ENCODE assay signal across 9 cellular contexts in genomic region chr11:67632175-67632981, GRCh38. TPM values are rescaled to one million over a fixed set of nuclear protein-coding genes. Genes with fewer than 3 reads are reported as not detected.
DNase-seq lines count a peak whose midpoint lies in the region; TF ChIP-seq lines count a peak whose summit lies in the region.
"Had no signal": no experiment of that assay in that cellular context is flagged by ENCODE, and none has a peak within 500 bp of the region (broad histone marks: within the 10 kb centered on the region; RNA-seq: fewer than 3 reads in every experiment).

No MANE protein-coding gene starts in this region.

- H3K27me3 Mint-ChIP-seq in activated CD4-positive, alpha-beta memory T cell treated with anti-CD3 and anti-CD28 coated beads, Interleukin-2, amount 10 ng/mL, durations not matched to agents 7 days and 5 days = no peaks in the 10 kb centered on the region

- H3K9me3 ChIP-seq in muscle layer of duodenum (ENCODE audit: control insufficient read depth in 1 of 2, low read length in 2 of 2) (no peaks in the 10 kb centered on the region), testis (no peaks in the 10 kb centered on the region)
- H3K9me3 ChIP-seq: neutrophil had no signal

- POLR2A ChIA-PET in activated CD4-positive, alpha-beta memory T cell treated with anti-CD3 and anti-CD28 coated beads, Interleukin-2, amount 10 ng/mL, durations not matched to agents 7 days and 5 days (lab: Charles Lee) = interaction anchor here (0.6 to 5.6 kb wide), 2 partner anchors 14 to 19 kb away, joined by 3 to 38 read pairs; no protein-coding TSS in a partner anchor

- H3K4me1 ChIP-seq in muscle layer of duodenum (ENCODE audit: control insufficient read depth in 1 of 2, insufficient read depth in 2 of 2, low read length in 2 of 2) (peaks cover 6 to 8% of the 10 kb centered on the region in 2 donors), testis (peaks cover 5% of the 10 kb centered on the region)

- no peaks in the 10 kb centered on the region for H3K36me3 Mint-ChIP-seq in activated CD4-positive, alpha-beta memory T cell treated with anti-CD3 and anti-CD28 coated beads, Interleukin-2, amount 10 ng/mL, durations not matched to agents 7 days and 5 days (ENCODE audit: low read depth)

- no peak for TF ChIP-seq CTCF in testis (IDR thresholded peaks at IDR 0.05)

- peak overlapping the region; percentile 39 for H3K4me3 Mint-ChIP-seq in activated CD4-positive, alpha-beta memory T cell treated with anti-CD3 and anti-CD28 coated beads, Interleukin-2, amount 10 ng/mL, durations not matched to agents 7 days and 5 days

- intact Hi-C loops in testis (cut with DNase I; ENCODE audit: low total_unique reads) = no loop called here

- H3K4me3 ChIP-seq in muscle layer of duodenum (ENCODE audit: low read depth in 1 of 2, low read length in 2 of 2) (no peak overlapping the region), testis (no peak overlapping the region)

- H3K9me3 Mint-ChIP-seq in activated CD4-positive, alpha-beta memory T cell treated with anti-CD3 and anti-CD28 coated beads, Interleukin-2, amount 10 ng/mL, durations not matched to agents 7 days and 5 days = no peaks in the 10 kb centered on the region

- WGBS in testis, 2 donors = 81 to 85% methylated on average over 9 to 12 of the region's 12 CpGs

- peak overlapping the region; percentile 39 for H3K27ac ChIP-seq in muscle layer of duodenum (ENCODE audit: low read length)
- H3K27ac ChIP-seq in testis = no peak overlapping the region
- H3K27ac ChIP-seq: neutrophil had no signal

- no peak for TF ChIP-seq POLR2A in testis (IDR thresholded peaks at IDR 0.05)

- H3K4me1 Mint-ChIP-seq in activated CD4-positive, alpha-beta memory T cell treated with anti-CD3 and anti-CD28 coated beads, Interleukin-2, amount 10 ng/mL, durations not matched to agents 7 days and 5 days = peaks cover 28% of the 10 kb centered on the region

- CTCF ChIA-PET in activated CD4-positive, alpha-beta memory T cell treated with anti-CD3 and anti-CD28 coated beads, Interleukin-2, amount 10 ng/mL, durations not matched to agents 7 days and 5 days (lab: Charles Lee) = interaction anchor here (1.8 kb wide), 1 partner anchor 27 kb away, joined by 6 read pairs; no protein-coding TSS in a partner anchor

- DNase-seq in DMS53 (lab: John Stamatoyannopoulos, UW) = peak; percentile 75
- no peak for DNase-seq in activated CD4-positive, alpha-beta memory T cell treated with anti-CD3 and anti-CD28 coated beads, Interleukin-2, amount 10 ng/mL, durations not matched to agents 7 days and 5 days
- DNase-seq in NCI-H510A treated with DMSO at 0.1 percent for 48 hours (lab: John Stamatoyannopoulos, UW) = no peak
- no peak for DNase-seq in testis
- no peak for DNase-seq in NCI-H128 (lab: John Stamatoyannopoulos, UW; ENCODE audit: unreplicated experiment)
- DNase-seq: stimulated activated CD8-positive, alpha-beta memory T cell treated with anti-CD3 and anti-CD28 coated beads, Interleukin-4, amount 100 ng/mL, for 48 hours; SW 1271 had no signal

- H3K27me3 ChIP-seq in muscle layer of duodenum (ENCODE audit: low read depth, low read length) (no peaks in the 10 kb centered on the region), testis (no peaks in the 10 kb centered on the region)

- no peak overlapping the region for H3K27ac Mint-ChIP-seq in activated CD4-positive, alpha-beta memory T cell treated with anti-CD3 and anti-CD28 coated beads, Interleukin-2, amount 10 ng/mL, durations not matched to agents 7 days and 5 days

- no peaks in the 10 kb centered on the region for H3K36me3 ChIP-seq in muscle layer of duodenum (ENCODE audit: control insufficient read depth in 1 of 2, insufficient read depth in 2 of 2, low read length in 2 of 2)
- no peaks in the 10 kb centered on the region for H3K36me3 ChIP-seq in testis (ENCODE audit: low read depth, missing control alignments)
- H3K36me3 ChIP-seq: neutrophil had no signal

RNA-seq across cellular contexts. Expression of gene NUDT8, which starts 2.6 kb away (rescaled TPM):
- 10 to 100 TPM in 1 of 2 experiments, 1 to 10 TPM in 1; 9.3 to 10.8 TPM for total RNA-seq in activated CD4-positive, alpha-beta memory T cell treated with anti-CD3 and anti-CD28 coated beads, Interleukin-2, amount 10 ng/mL, durations not matched to agents 7 days and 5 days
- total RNA-seq in testis = 1 to 10 TPM; 6.2 to 7.0 TPM
- polyA plus RNA-seq in testis (ENCODE audit: insufficient read depth, low read depth, low replicate concordance) = 4.0 TPM

RNA-seq across cellular contexts. Expression of gene TBX10, which starts 7.2 kb away (rescaled TPM):
- total RNA-seq in activated CD4-positive, alpha-beta memory T cell treated with anti-CD3 and anti-CD28 coated beads, Interleukin-2, amount 10 ng/mL, durations not matched to agents 7 days and 5 days = not detected
- total RNA-seq in testis = under 1 TPM in 1 of 2 donors, not detected in 1; 0.50 TPM
- not detected for polyA plus RNA-seq in testis (ENCODE audit: insufficient read depth, low read depth, low replicate concordance)

RNA-seq across cellular contexts. Expression of gene ACY3, which starts 18.2 kb away (rescaled TPM):
- total RNA-seq in activated CD4-positive, alpha-beta memory T cell treated with anti-CD3 and anti-CD28 coated beads, Interleukin-2, amount 10 ng/mL, durations not matched to agents 7 days and 5 days = under 1 TPM; 0.18 to 0.25 TPM
- total RNA-seq in testis = under 1 TPM in 1 of 2 donors, not detected in 1; 0.50 TPM
- 0.66 TPM for polyA plus RNA-seq in testis (ENCODE audit: insufficient read depth, low read depth, low replicate concordance)

RNA-seq across cellular contexts. Expression of gene NDUFV1, which starts 25.6 kb away (rescaled TPM):
- total RNA-seq in activated CD4-positive, alpha-beta memory T cell treated with anti-CD3 and anti-CD28 coated beads, Interleukin-2, amount 10 ng/mL, durations not matched to agents 7 days and 5 days = 100 to 1,000 TPM; 174 to 193 TPM
- 100 to 1,000 TPM; 312 to 369 TPM for total RNA-seq in testis
- 187 TPM for polyA plus RNA-seq in testis (ENCODE audit: insufficient read depth, low read depth, low replicate concordance)

RNA-seq across cellular contexts. Expression of gene ALDH3B2, which starts 42.0 kb away (rescaled TPM):
- not detected for total RNA-seq in activated CD4-positive, alpha-beta memory T cell treated with anti-CD3 and anti-CD28 coated beads, Interleukin-2, amount 10 ng/mL, durations not matched to agents 7 days and 5 days
- total RNA-seq in testis = under 1 TPM in 1 of 2 donors, not detected in 1; 0.19 TPM
- not detected for polyA plus RNA-seq in testis (ENCODE audit: insufficient read depth, low read depth, low replicate concordance)
